Comparison of ENCODE assay signal across 24 cellular contexts in the genomic region with DNA sequence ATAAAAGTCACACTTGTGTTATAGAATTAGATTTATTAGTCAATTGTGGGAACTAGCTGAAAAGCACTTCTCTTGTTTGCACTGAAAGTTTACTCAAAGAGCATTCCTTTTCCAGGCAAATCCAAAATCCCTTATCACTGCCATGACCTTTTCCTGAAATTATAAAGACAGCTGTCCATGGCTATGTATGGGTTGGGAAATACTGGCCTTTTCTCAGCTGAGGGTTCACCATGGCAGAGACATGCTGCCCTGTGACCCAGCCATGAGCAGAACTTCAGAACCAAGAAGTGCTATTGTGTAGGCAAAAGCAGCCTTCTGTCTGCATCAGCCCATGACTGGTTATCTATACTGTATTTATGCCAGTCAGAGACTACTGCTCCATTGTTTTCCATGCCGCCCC.
"Had no signal": no experiment of that assay in that cellular context is flagged by ENCODE, and none has a peak within 500 bp of the region (broad histone marks: within the 10 kb centered on the region; RNA-seq: fewer than 3 reads in every experiment).

No MANE protein-coding gene starts in this region.

- DNase-seq: dermis blood vessel endothelial cell; dorsolateral prefrontal cortex; effector CD4-positive, alpha-beta T cell; effector memory CD4-positive, alpha-beta T cell; erythroblast; esophagus squamous epithelium; foreskin fibroblast; heart left ventricle; hypothalamus; immature natural killer cell; islet precursor cell; kidney; kidney glomerular epithelial cell; left cardiac atrium; left ventricle myocardium inferior; lower lobe of right lung; mesendoderm; mucosa of descending colon; naive B cell; naive thymus-derived CD8-positive, alpha-beta T cell had no signal

- H3K27ac ChIP-seq: coronary artery, dorsolateral prefrontal cortex, epithelial cell of prostate, esophagus squamous epithelium, gastroesophageal sphincter, heart left ventricle, hepatocyte, left ventricle myocardium inferior, lower lobe of right lung had no signal

- H2AFZ ChIP-seq: hepatocyte had no signal

- H3K36me3 ChIP-seq: esophagus squamous epithelium, gastroesophageal sphincter, heart left ventricle, left ventricle myocardium inferior, lower lobe of right lung had no signal

- H3K4me3 ChIP-seq: coronary artery, dorsolateral prefrontal cortex, esophagus squamous epithelium, gastroesophageal sphincter, heart left ventricle, hepatocyte, left ventricle myocardium inferior, lower lobe of right lung, mucosa of descending colon had no signal

- H3K4me2 ChIP-seq: hepatocyte had no signal

- ATAC-seq: gastroesophageal sphincter; heart left ventricle; left cardiac atrium; lower lobe of right lung; mucosa of descending colon; naive thymus-derived CD8-positive, alpha-beta T cell had no signal

- H3K9me3 ChIP-seq: esophagus squamous epithelium, gastroesophageal sphincter, heart left ventricle, left ventricle myocardium inferior, lower lobe of right lung, mucosa of descending colon had no signal

- H3K27me3 ChIP-seq: dorsolateral prefrontal cortex, esophagus squamous epithelium, gastroesophageal sphincter, heart left ventricle, hepatocyte had no signal

- H3K4me1 ChIP-seq: esophagus squamous epithelium, gastroesophageal sphincter, heart left ventricle, left ventricle myocardium inferior, lower lobe of right lung had no signal
